In genomic region chrX:125151146-125151545, GRCh38 we compare ENCODE assay signal across 7 cellular contexts.
"Had no signal": no experiment of that assay in that cellular context is flagged by ENCODE, and none has a peak within 500 bp of the region (broad histone marks: within the 10 kb centered on the region; RNA-seq: fewer than 3 reads in every experiment).

No MANE protein-coding gene starts in this region.

- FAIRE-seq: HTR-8/SVneo had no signal

- H3K27ac Mint-ChIP-seq: IgD-negative memory B cell had no signal

- H3K27me3 Mint-ChIP-seq: IgD-negative memory B cell had no signal

- H3K4me1 Mint-ChIP-seq: IgD-negative memory B cell had no signal

- H3K4me2 ChIP-seq: KMS-11 had no signal

- H3K9ac ChIP-seq: KMS-11 had no signal

- H3K27ac ChIP-seq: HL-60, KMS-11 had no signal

- H3K36me3 Mint-ChIP-seq: IgD-negative memory B cell had no signal

- DNase-seq: IMR-90, KBM-7, KG1 had no signal

- H3K9me3 Mint-ChIP-seq: IgD-negative memory B cell had no signal

- H3K4me3 Mint-ChIP-seq: IgD-negative memory B cell had no signal
